22 cellular contexts compared by ENCODE assay signal in genomic region chr7:29424984-29425309, GRCh38.
DNase-seq lines count a peak whose midpoint lies in the region; ATAC-seq and TF ChIP-seq lines count a peak whose summit lies in the region.
"Had no signal": no experiment of that assay in that cellular context is flagged by ENCODE, and none has a peak within 500 bp of the region (broad histone marks: within the 10 kb centered on the region; RNA-seq: fewer than 3 reads in every experiment).

No MANE protein-coding gene starts in this region.

- no peaks in the 10 kb centered on the region for H3K79me2 ChIP-seq in SU-DHL-6 (ENCODE audit: insufficient read depth, low read length)

- H3K36me3 ChIP-seq in SU-DHL-6 (ENCODE audit: low read length) (no peaks in the 10 kb centered on the region), mucosa of descending colon (ENCODE audit: low read depth) (no peaks in the 10 kb centered on the region)
- H3K36me3 ChIP-seq: adrenal gland, cardiac muscle cell, gastroesophageal sphincter, stomach had no signal

- H3K4me3 ChIP-seq in SU-DHL-6 (ENCODE audit: insufficient read depth, low read length, poor library complexity, severe bottlenecking) (no peak overlapping the region), mucosa of descending colon (no peak overlapping the region)
- H3K4me3 ChIP-seq: adrenal gland, cardiac muscle cell, gastroesophageal sphincter, stomach had no signal

- no peaks in the 10 kb centered on the region for H3K9me2 ChIP-seq in SU-DHL-6 (replicated peaks; ENCODE audit: insufficient read depth, low read length)

- no peaks in the 10 kb centered on the region for H3K9me3 ChIP-seq in SU-DHL-6 (ENCODE audit: insufficient read depth, low read length)
- no peaks in the 10 kb centered on the region for H3K9me3 ChIP-seq in mucosa of descending colon
- H3K9me3 ChIP-seq: adrenal gland, gastroesophageal sphincter, stomach had no signal

- H3F3A ChIP-seq in SU-DHL-6 (ENCODE audit: insufficient read depth) = no peaks in the 10 kb centered on the region; the same call in 1 of the 2 replicates

- no peak overlapping the region for H3K9ac ChIP-seq in SU-DHL-6 (ENCODE audit: low read length)

- H4K20me1 ChIP-seq in SU-DHL-6 (ENCODE audit: low read depth, low read length) = no peaks in the 10 kb centered on the region

- no peak for TF ChIP-seq CTCF in SU-DHL-6 (IDR thresholded peaks at IDR 0.05; ENCODE audit: insufficient read depth, low read length, poor library complexity, severe bottlenecking)
- TF ChIP-seq CTCF in mucosa of descending colon (IDR thresholded peaks at IDR 0.05) = no peak

- ATAC-seq in GM18502 (IDR thresholded peaks at IDR 0.05; ENCODE audit: poor library complexity, unreplicated experiment) = peak; percentile 22
- peak; percentile 36 for ATAC-seq in HG03342 (IDR thresholded peaks at IDR 0.05; ENCODE audit: unreplicated experiment)
- peak; percentile 87 for ATAC-seq in mucosa of descending colon
- no peak for ATAC-seq in HG02852 (IDR thresholded peaks at IDR 0.05; ENCODE audit: unreplicated experiment)
- ATAC-seq: activated CD8-positive, alpha-beta memory T cell treated with anti-CD3 and anti-CD28 coated beads, Interleukin-2, amount 10 ng/mL, durations not matched to agents 7 days and 5 days; gastroesophageal sphincter; left ventricle myocardium superior; PC-3 had no signal

- no peaks in the 10 kb centered on the region for H3K27me3 ChIP-seq in SU-DHL-6 (ENCODE audit: low read length)
- H3K27me3 ChIP-seq: adrenal gland, cardiac muscle cell, gastroesophageal sphincter, stomach had no signal

- H3K4me2 ChIP-seq in SU-DHL-6 (ENCODE audit: low read depth, low read length, poor library complexity, severe bottlenecking) = peak overlapping the region; percentile 27

- H3K27ac ChIP-seq in SU-DHL-6 (ENCODE audit: low read depth, low read length) = peak overlapping the region; percentile 82
- H3K27ac ChIP-seq: adrenal gland, cardiac muscle cell, gastroesophageal sphincter, HL-60, stomach had no signal

- DNase-seq in mucosa of descending colon (no peak), posterior vena cava (ENCODE audit: low spot score) (no peak), NCI-H187 treated with DMSO at 0.1 percent for 48 hours (lab: John Stamatoyannopoulos, UW) (no peak), dedifferentiated amniotic fluid mesenchymal stem cell (ENCODE audit: extremely low spot score) (no peak)
- DNase-seq: activated CD4-positive, alpha-beta T cell treated with anti-CD3 and anti-CD28 coated beads for 1 hour; activated CD8-positive, alpha-beta memory T cell treated with anti-CD3 and anti-CD28 coated beads, Interleukin-2, amount 10 ng/mL, durations not matched to agents 7 days and 5 days; activated gamma-delta T cell; adrenal gland; CD4-positive, alpha-beta memory T cell; left ventricle myocardium superior; NCI-H1930; NCI-H526; PC-3; stimulated activated CD4-positive, alpha-beta T cell treated with anti-CD3 and anti-CD28 coated beads, Interleukin-2, amount 100 ng/mL, for 24 hours; stomach had no signal

- intact Hi-C loops in mucosa of descending colon (cut with DNase I, micrococcal nuclease) = no loop called here
- intact Hi-C loops in posterior vena cava (cut with DNase I) = no loop called here

- H2AFZ ChIP-seq in SU-DHL-6 (ENCODE audit: low read depth, low read length, severe bottlenecking) = peak overlapping the region; percentile 10

- peaks cover 7% of the 10 kb centered on the region for H3K4me1 ChIP-seq in mucosa of descending colon (ENCODE audit: low read depth)
- H3K4me1 ChIP-seq: adrenal gland, gastroesophageal sphincter, stomach had no signal
